1 cellular context compared by ENCODE assay signal in the genomic region with DNA sequence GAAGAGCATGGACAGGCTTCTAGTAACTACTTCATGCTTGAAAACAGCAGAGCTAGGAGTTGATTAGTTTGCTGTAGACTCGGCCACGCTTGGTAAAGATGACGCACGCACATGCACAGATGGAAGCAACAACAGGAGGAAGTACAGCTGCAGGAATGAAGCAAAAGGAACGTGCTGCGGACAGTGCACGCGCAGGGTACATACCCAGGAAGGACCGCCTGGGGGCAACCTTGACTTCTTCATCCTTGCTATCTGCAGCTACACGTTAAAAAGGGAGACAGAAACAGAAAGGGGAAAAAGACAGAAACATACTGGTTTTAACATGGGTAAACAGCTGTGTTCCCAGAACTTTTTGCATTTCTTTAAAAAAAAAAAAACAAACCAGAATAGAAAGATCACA.
TF ChIP-seq lines count a peak whose summit lies in the region.

No MANE protein-coding gene starts in this region.

TF ChIP-seq in HepG2, 621 proteins besides CTCF, POLR2A, EP300 and RAD21 (continues in another document):
- TF ChIP-seq ZFP41 (CRISPR knock-in tag; IDR thresholded peaks at IDR 0.05; ENCODE audit: borderline replicate concordance) (no peak), ZNF343 (CRISPR knock-in tag; IDR thresholded peaks at IDR 0.05) (0 out of 2 replicates have a peak, but pooled peaks have one; percentile 47), ZNF660 (CRISPR knock-in tag; IDR thresholded peaks at IDR 0.05; ENCODE audit: borderline replicate concordance, low read depth) (no peak), ZNF430 (CRISPR knock-in tag; IDR thresholded peaks at IDR 0.05) (no peak), SALL1 (CRISPR knock-in tag; IDR thresholded peaks at IDR 0.05) (peak; percentile 52), ZNF350 (CRISPR knock-in tag; IDR thresholded peaks at IDR 0.05; ENCODE audit: borderline replicate concordance, low read depth) (no peak), ZNF30 (CRISPR knock-in tag; IDR thresholded peaks at IDR 0.05) (no peak), CCDC6 (CRISPR knock-in tag; IDR thresholded peaks at IDR 0.05) (no peak), KDM4B (CRISPR knock-in tag; IDR thresholded peaks at IDR 0.05) (0 out of 2 replicates have a peak, but pooled peaks have one; percentile 31), ZNF775 (CRISPR knock-in tag; IDR thresholded peaks at IDR 0.05; ENCODE audit: borderline replicate concordance) (0 out of 2 replicates have a peak, but pooled peaks have one; percentile 41), ZSCAN30 (CRISPR knock-in tag; IDR thresholded peaks at IDR 0.05) (no peak), ZNF24 (IDR thresholded peaks at IDR 0.05) (no peak), ZNF12 (CRISPR knock-in tag; IDR thresholded peaks at IDR 0.05) (peak; percentile 72), ZNF605 (CRISPR knock-in tag; IDR thresholded peaks at IDR 0.05) (no peak), ZSCAN21 (CRISPR knock-in tag; IDR thresholded peaks at IDR 0.05; ENCODE audit: borderline replicate concordance) (no peak), CEBPB (IDR thresholded peaks at IDR 0.05; ENCODE audit: borderline replicate concordance, low read depth, low read length) (no peak), ZNF724P (CRISPR knock-in tag; IDR thresholded peaks at IDR 0.05; ENCODE audit: borderline replicate concordance) (no peak), FOXK2 (IDR thresholded peaks at IDR 0.05) (peak; percentile 61), ZNF460 (CRISPR knock-in tag; IDR thresholded peaks at IDR 0.05; ENCODE audit: borderline replicate concordance) (no peak), SOX13 (IDR thresholded peaks at IDR 0.05) (no peak), SOX13 (CRISPR knock-in tag; conservative IDR thresholded peaks at IDR 0.05 in 1 of 2, IDR thresholded peaks at IDR 0.05 in 1 of 2) (0 out of 4 replicates have a peak, but pooled peaks of 1 of the 2 experiments have one; percentile 19), MBD4 (IDR thresholded peaks at IDR 0.05; ENCODE audit: borderline replicate concordance, low read length) (no peak), ZNF776 (CRISPR knock-in tag; IDR thresholded peaks at IDR 0.05) (no peak), ZNF124 (CRISPR knock-in tag; IDR thresholded peaks at IDR 0.05) (no peak), ZNF619 (CRISPR knock-in tag; IDR thresholded peaks at IDR 0.05) (no peak), ZNF230 (CRISPR knock-in tag; IDR thresholded peaks at IDR 0.05) (no peak), ZNF264 (CRISPR knock-in tag; IDR thresholded peaks at IDR 0.05) (no peak), MAZ (IDR thresholded peaks at IDR 0.05; ENCODE audit: borderline replicate concordance, low read depth, low read length) (no peak), MAZ (CRISPR knock-in tag; IDR thresholded peaks at IDR 0.05; ENCODE audit: low read depth) (no peak), DPF2 (CRISPR knock-in tag; IDR thresholded peaks at IDR 0.05; ENCODE audit: borderline replicate concordance, low read depth) (no peak), ZNF552 (CRISPR knock-in tag; IDR thresholded peaks at IDR 0.05; ENCODE audit: borderline replicate concordance) (no peak), PLRG1 (conservative IDR thresholded peaks at IDR 0.05) (no peak), SETDB1 (CRISPR knock-in tag; IDR thresholded peaks at IDR 0.05; ENCODE audit: borderline replicate concordance) (no peak), MEF2D (CRISPR knock-in tag; IDR thresholded peaks at IDR 0.05) (no peak), TBX2 (CRISPR knock-in tag; IDR thresholded peaks at IDR 0.05; ENCODE audit: borderline replicate concordance) (no peak)
- TF ChIP-seq, protein P1, sequence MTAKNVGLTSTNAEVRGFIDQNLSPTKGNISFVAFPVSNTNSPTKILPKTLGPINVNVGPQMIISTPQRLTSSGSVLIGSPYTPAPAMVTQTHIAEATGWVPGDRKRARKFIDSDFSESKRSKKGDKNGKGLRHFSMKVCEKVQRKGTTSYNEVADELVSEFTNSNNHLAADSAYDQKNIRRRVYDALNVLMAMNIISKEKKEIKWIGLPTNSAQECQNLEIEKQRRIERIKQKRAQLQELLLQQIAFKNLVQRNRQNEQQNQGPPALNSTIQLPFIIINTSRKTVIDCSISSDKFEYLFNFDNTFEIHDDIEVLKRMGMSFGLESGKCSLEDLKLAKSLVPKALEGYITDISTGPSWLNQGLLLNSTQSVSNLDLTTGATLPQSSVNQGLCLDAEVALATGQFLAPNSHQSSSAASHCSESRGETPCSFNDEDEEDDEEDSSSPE (CRISPR knock-in tag; IDR thresholded peaks at IDR 0.05): 0 out of 2 replicates have a peak, but pooled peaks have one; percentile 39
- TF ChIP-seq, protein P2, sequence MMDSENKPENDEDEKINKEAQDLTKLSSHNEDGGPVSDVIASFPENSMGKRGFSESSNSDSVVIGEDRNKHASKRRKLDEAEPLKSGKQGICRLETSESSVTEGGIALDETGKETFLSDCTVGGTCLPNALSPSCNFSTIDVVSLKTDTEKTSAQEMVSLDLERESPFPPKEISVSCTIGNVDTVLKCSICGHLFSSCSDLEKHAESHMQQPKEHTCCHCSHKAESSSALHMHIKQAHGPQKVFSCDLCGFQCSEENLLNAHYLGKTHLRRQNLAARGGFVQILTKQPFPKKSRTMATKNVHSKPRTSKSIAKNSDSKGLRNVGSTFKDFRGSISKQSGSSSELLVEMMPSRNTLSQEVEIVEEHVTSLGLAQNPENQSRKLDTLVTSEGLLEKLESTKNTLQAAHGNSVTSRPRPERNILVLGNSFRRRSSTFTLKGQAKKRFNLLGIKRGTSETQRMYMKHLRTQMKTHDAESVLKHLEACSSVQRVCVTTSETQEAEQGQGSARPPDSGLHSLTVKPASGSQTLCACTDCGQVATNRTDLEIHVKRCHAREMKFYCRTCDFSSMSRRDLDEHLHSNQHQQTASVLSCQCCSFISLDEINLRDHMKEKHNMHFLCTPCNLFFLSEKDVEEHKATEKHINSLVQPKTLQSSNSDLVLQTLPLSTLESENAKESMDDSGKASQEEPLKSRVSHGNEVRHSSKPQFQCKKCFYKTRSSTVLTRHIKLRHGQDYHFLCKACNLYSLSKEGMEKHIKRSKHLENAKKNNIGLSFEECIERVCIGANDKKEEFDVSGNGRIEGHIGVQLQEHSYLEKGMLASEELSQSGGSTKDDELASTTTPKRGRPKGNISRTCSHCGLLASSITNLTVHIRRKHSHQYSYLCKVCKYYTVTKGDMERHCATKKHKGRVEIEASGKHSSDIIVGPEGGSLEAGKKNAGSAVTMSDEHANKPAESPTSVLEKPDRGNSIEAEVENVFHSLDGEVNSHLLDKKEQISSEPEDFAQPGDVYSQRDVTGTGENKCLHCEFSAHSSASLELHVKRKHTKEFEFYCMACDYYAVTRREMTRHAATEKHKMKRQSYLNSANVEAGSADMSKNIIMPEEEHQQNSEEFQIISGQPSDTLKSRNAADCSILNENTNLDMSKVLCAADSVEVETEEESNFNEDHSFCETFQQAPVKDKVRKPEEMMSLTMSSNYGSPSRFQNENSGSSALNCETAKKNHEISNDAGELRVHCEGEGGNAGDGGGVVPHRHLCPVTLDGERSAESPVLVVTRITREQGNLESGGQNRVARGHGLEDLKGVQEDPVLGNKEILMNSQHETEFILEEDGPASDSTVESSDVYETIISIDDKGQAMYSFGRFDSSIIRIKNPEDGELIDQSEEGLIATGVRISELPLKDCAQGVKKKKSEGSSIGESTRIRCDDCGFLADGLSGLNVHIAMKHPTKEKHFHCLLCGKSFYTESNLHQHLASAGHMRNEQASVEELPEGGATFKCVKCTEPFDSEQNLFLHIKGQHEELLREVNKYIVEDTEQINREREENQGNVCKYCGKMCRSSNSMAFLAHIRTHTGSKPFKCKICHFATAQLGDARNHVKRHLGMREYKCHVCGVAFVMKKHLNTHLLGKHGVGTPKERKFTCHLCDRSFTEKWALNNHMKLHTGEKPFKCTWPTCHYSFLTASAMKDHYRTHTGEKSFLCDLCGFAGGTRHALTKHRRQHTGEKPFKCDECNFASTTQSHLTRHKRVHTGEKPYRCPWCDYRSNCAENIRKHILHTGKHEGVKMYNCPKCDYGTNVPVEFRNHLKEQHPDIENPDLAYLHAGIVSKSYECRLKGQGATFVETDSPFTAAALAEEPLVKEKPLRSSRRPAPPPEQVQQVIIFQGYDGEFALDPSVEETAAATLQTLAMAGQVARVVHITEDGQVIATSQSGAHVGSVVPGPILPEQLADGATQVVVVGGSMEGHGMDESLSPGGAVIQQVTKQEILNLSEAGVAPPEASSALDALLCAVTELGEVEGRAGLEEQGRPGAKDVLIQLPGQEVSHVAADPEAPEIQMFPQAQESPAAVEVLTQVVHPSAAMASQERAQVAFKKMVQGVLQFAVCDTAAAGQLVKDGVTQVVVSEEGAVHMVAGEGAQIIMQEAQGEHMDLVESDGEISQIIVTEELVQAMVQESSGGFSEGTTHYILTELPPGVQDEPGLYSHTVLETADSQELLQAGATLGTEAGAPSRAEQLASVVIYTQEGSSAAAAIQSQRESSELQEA (CRISPR knock-in tag; IDR thresholded peaks at IDR 0.05; ENCODE audit: not compliant biosample characterization): no peak
- TF ChIP-seq, protein P3, sequence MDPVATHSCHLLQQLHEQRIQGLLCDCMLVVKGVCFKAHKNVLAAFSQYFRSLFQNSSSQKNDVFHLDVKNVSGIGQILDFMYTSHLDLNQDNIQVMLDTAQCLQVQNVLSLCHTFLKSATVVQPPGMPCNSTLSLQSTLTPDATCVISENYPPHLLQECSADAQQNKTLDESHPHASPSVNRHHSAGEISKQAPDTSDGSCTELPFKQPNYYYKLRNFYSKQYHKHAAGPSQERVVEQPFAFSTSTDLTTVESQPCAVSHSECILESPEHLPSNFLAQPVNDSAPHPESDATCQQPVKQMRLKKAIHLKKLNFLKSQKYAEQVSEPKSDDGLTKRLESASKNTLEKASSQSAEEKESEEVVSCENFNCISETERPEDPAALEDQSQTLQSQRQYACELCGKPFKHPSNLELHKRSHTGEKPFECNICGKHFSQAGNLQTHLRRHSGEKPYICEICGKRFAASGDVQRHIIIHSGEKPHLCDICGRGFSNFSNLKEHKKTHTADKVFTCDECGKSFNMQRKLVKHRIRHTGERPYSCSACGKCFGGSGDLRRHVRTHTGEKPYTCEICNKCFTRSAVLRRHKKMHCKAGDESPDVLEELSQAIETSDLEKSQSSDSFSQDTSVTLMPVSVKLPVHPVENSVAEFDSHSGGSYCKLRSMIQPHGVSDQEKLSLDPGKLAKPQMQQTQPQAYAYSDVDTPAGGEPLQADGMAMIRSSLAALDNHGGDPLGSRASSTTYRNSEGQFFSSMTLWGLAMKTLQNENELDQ (CRISPR knock-in tag; IDR thresholded peaks at IDR 0.05; ENCODE audit: borderline replicate concordance): no peak
- TF ChIP-seq, protein P4, sequence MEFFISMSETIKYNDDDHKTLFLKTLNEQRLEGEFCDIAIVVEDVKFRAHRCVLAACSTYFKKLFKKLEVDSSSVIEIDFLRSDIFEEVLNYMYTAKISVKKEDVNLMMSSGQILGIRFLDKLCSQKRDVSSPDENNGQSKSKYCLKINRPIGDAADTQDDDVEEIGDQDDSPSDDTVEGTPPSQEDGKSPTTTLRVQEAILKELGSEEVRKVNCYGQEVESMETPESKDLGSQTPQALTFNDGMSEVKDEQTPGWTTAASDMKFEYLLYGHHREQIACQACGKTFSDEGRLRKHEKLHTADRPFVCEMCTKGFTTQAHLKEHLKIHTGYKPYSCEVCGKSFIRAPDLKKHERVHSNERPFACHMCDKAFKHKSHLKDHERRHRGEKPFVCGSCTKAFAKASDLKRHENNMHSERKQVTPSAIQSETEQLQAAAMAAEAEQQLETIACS (CRISPR knock-in tag; IDR thresholded peaks at IDR 0.05): peak; percentile 79
- TF ChIP-seq, protein P5, sequence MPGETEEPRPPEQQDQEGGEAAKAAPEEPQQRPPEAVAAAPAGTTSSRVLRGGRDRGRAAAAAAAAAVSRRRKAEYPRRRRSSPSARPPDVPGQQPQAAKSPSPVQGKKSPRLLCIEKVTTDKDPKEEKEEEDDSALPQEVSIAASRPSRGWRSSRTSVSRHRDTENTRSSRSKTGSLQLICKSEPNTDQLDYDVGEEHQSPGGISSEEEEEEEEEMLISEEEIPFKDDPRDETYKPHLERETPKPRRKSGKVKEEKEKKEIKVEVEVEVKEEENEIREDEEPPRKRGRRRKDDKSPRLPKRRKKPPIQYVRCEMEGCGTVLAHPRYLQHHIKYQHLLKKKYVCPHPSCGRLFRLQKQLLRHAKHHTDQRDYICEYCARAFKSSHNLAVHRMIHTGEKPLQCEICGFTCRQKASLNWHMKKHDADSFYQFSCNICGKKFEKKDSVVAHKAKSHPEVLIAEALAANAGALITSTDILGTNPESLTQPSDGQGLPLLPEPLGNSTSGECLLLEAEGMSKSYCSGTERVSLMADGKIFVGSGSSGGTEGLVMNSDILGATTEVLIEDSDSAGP (CRISPR knock-in tag; IDR thresholded peaks at IDR 0.05; ENCODE audit: borderline replicate concordance): 0 out of 2 replicates have a peak, but pooled peaks have one; percentile 5
- TF ChIP-seq, protein P6, sequence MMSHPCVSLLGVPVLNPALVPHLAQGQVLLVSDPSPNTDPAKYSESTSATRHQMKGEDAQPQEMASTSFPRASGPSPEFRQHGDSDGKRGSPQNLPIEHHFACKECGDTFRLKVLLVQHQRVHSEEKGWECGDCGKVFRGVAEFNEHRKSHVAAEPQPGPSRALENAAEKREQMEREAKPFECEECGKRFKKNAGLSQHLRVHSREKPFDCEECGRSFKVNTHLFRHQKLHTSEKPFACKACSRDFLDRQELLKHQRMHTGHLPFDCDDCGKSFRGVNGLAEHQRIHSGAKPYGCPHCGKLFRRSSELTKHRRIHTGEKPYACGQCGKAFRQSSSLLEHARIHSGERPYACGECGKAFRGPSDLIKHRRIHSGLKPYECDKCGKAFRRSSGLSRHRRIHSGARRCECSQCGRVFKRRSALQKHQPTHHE (CRISPR knock-in tag; IDR thresholded peaks at IDR 0.05; ENCODE audit: borderline replicate concordance): no peak
- TF ChIP-seq, protein P7, sequence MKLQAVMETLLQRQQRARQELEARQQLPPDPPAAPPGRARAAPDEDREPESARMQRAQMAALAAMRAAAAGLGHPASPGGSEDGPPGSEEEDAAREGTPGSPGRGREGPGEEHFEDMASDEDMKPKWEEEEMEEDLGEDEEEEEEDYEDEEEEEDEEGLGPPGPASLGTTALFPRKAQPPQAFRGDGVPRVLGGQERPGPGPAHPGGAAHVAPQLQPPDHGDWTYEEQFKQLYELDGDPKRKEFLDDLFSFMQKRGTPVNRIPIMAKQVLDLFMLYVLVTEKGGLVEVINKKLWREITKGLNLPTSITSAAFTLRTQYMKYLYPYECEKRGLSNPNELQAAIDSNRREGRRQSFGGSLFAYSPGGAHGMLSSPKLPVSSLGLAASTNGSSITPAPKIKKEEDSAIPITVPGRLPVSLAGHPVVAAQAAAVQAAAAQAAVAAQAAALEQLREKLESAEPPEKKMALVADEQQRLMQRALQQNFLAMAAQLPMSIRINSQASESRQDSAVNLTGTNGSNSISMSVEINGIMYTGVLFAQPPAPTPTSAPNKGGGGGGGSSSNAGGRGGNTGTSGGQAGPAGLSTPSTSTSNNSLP (IDR thresholded peaks at IDR 0.05; ENCODE audit: low read depth, low read length): 0 out of 2 replicates have a peak, but pooled peaks have one; percentile 12
- TF ChIP-seq, protein P8, sequence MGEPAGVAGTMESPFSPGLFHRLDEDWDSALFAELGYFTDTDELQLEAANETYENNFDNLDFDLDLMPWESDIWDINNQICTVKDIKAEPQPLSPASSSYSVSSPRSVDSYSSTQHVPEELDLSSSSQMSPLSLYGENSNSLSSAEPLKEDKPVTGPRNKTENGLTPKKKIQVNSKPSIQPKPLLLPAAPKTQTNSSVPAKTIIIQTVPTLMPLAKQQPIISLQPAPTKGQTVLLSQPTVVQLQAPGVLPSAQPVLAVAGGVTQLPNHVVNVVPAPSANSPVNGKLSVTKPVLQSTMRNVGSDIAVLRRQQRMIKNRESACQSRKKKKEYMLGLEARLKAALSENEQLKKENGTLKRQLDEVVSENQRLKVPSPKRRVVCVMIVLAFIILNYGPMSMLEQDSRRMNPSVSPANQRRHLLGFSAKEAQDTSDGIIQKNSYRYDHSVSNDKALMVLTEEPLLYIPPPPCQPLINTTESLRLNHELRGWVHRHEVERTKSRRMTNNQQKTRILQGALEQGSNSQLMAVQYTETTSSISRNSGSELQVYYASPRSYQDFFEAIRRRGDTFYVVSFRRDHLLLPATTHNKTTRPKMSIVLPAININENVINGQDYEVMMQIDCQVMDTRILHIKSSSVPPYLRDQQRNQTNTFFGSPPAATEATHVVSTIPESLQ (CRISPR knock-in tag; conservative IDR thresholded peaks at IDR 0.05): no peak
